In the genomic region with DNA sequence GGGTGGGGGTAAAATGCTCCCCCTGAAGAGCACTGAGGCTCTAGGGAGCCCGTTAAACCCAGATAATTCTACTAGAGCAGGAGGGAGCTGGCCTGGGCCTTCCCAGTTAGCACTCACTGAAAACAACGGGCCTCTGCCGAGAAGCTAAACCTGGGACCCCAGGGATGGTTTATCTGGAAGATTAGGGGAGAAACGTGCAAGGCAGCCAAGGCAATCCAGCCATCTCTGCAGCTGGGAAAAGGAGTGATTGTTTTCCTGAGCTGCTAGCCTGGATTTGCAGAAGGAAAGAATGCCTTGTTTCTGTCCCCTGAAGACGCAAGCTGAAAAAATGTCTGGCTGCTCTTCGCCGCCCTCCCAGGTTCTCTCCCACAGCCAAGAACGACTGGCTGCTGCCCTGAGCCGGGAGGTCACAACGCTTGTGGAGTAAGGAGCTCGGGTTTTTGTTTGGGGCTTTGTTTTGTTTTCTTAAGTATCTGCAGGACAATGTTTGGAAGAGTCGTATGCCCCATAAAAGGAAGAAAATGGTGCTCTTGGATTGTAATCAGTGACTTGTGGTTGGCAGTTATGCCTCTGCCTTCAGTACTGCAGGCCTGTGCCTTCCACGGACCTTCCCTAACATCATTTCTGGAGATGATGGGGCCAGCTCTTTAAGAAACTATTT, we compare ENCODE assay signal across 1 cellular context.
TF ChIP-seq lines count a peak whose summit lies in the region.

No MANE protein-coding gene starts in this region.

TF ChIP-seq in IMR-90, 13 proteins besides CTCF, POLR2A, EP300 and RAD21 (continued from another document):
- no peak for TF ChIP-seq ELK1 (IDR thresholded peaks at IDR 0.05; ENCODE audit: borderline replicate concordance, low read depth, low read length)
TF ChIP-seq in IMR-90: peak in this region for 1.
